8 cellular contexts compared by ENCODE assay signal in the genomic region with DNA sequence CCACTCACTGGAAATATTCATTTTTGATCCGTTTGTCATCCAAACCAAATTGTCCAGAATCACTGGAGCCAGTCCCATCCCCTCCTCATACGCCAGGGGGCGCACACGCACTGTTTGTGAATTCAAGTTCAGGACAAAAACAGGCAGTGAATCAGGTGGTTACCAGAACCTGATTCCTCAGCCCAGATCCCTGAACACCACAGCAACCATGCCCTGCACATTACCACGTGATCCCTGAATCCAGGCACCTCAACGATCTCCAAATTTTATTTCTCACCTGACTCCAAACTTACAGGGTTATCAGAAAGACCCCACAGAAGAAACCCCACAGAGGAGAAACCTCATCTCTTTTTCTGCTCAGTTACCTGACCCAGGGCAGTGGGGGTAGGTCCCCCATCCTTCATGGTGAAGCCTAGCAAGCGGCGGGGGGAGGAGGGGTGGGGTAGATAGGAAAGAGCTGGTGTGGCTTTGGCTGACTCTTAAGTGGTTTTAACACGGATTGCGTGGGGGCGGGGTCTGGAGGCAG. TPM values are rescaled to one million over a fixed set of nuclear protein-coding genes. Genes with fewer than 3 reads are reported as not detected.
DNase-seq lines count a peak whose midpoint lies in the region; ATAC-seq and TF ChIP-seq lines count a peak whose summit lies in the region.

No MANE protein-coding gene starts in this region.

- H3K27ac ChIP-seq in right atrium auricular region = no peak overlapping the region

- no peak for TF ChIP-seq POLR2A in GM18505 (IDR thresholded peaks at IDR 0.05; ENCODE audit: borderline replicate concordance, extremely low read depth, insufficient read depth, insufficient read length)

- H3K4me3 ChIP-seq in right atrium auricular region = no peak overlapping the region

- TF ChIP-seq CTCF in GM12874 (IDR thresholded peaks at IDR 0.05; ENCODE audit: insufficient read depth, low read depth, low read length) = peak; percentile 90
- peak; percentile 84 to 97 for TF ChIP-seq CTCF in right atrium auricular region (IDR thresholded peaks at IDR 0.05)

- H3K9me3 ChIP-seq in T-helper 17 cell (ENCODE audit: control insufficient read depth, low read length, poor library complexity, severe bottlenecking) = no peaks in the 10 kb centered on the region
- no peaks in the 10 kb centered on the region for H3K9me3 ChIP-seq in right atrium auricular region

- peak; percentile 81 for ATAC-seq in T-helper 17 cell
- ATAC-seq in GM18498 (IDR thresholded peaks at IDR 0.05; ENCODE audit: unreplicated experiment) = no peak
- ATAC-seq in GM18505 (IDR thresholded peaks at IDR 0.05; ENCODE audit: unreplicated experiment) = no peak

- DNase-seq in NCI-H187 treated with DMSO at 0.1 percent for 48 hours (lab: John Stamatoyannopoulos, UW) (peak; percentile 55), T-helper 17 cell (peak; percentile 60 to 75 (median 65)), amniotic stem cell (lab: John Stamatoyannopoulos, UW) (peak; percentile 81), right atrium auricular region (ENCODE audit: low spot score) (peak; percentile 90), renal cortical epithelial cell (ENCODE audit: low read depth) (peak; percentile 82)

- peaks cover 0 to 18% of the 10 kb centered on the region in 2 donors for H3K4me1 ChIP-seq in right atrium auricular region

- H3K27me3 ChIP-seq in right atrium auricular region = no peaks in the 10 kb centered on the region

- H3K27ac Mint-ChIP-seq in T-helper 17 cell = peak overlapping the region; percentile 53

- peak overlapping the region; percentile 60 for H3K4me3 Mint-ChIP-seq in T-helper 17 cell

- peaks cover 84% of the 10 kb centered on the region for H3K27me3 Mint-ChIP-seq in T-helper 17 cell

- H3K4me1 Mint-ChIP-seq in T-helper 17 cell = peaks cover 34% of the 10 kb centered on the region

- no peaks in the 10 kb centered on the region for H3K36me3 ChIP-seq in right atrium auricular region

- H3K36me3 Mint-ChIP-seq in T-helper 17 cell (ENCODE audit: low read depth) = peaks cover 12% of the 10 kb centered on the region

RNA-seq across cellular contexts. Expression of gene PTPRF, which starts 1.4 kb away (rescaled TPM):
- 1 to 10 TPM in 1 of 2 donors, under 1 TPM in 1; 0.52 to 5.9 TPM for total RNA-seq in T-helper 17 cell
- total RNA-seq in right atrium auricular region = 10 to 100 TPM in 1 of 2 donors, 1 to 10 TPM in 1; 7.4 to 27.7 TPM
- total RNA-seq in renal cortical epithelial cell = 128 and 259 TPM in 2 replicates
